In the genomic region with DNA sequence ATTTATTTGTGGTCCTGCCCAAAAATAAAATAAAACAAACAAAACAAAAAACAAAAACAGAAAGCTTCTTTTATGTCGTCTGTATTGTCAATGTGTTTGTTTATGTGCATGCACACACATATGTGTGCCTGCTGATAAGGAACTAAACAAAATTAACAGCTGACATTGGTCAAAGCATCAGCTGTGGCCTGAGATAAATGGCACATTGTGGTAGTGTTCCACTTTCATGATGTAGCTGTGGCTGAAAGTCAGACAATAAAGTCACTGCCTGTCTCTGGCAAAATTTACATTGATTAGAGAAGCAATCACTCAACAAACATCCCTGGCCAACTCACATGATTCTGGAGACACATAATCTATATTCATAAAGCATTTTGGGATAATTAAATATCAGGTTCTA, we compare ENCODE assay signal across 16 cellular contexts.
DNase-seq lines count a peak whose midpoint lies in the region; FAIRE-seq and TF ChIP-seq lines count a peak whose summit lies in the region.
"Had no signal": no experiment of that assay in that cellular context is flagged by ENCODE, and none has a peak within 500 bp of the region (broad histone marks: within the 10 kb centered on the region; RNA-seq: fewer than 3 reads in every experiment).

No MANE protein-coding gene starts in this region.

- no peak for TF ChIP-seq CTCF in D721Med (IDR thresholded peaks at IDR 0.05; ENCODE audit: insufficient read depth, missing control alignments)
- TF ChIP-seq CTCF in GM10266 (IDR thresholded peaks at IDR 0.05; ENCODE audit: control insufficient read depth, insufficient read depth, low read depth, missing control alignments) = no peak

- peak; percentile 69 for FAIRE-seq in D721Med (lab: Jason Lieb, UNC)
- FAIRE-seq: A204.1, GM12891, GM18507 had no signal

- no peak for DNase-seq in D721Med (ENCODE audit: insufficient read length, low spot score)
- DNase-seq in OCI-M1 (lab: John Stamatoyannopoulos, UW) = peak; percentile 46
- peak; percentile 5 for DNase-seq in globus pallidus (ENCODE audit: low spot score)
- DNase-seq in GM10266 (ENCODE audit: extremely low spot score) = no peak
- no peak for DNase-seq in glomerular visceral epithelial cell (ENCODE audit: extremely low spot score)
- no peak for DNase-seq in NCI-H1048 (lab: John Stamatoyannopoulos, UW)
- DNase-seq: Caco-2; CD4-positive, CD25-positive, alpha-beta regulatory T cell; CD8-positive, alpha-beta T cell; DMS 273 treated with DMSO at 0.1 percent for 48 hours; DMS79; GDM1; H9 had no signal

Comparison
In these comparisons a context has a peak if more than half of its experiments do, and no peak if none do; other contexts are left out.
1. DNase-seq: peak in OCI-M1 (single experiment) and globus pallidus (single experiment); none in D721Med (single experiment), GM10266 (single experiment), glomerular visceral epithelial cell (single experiment) and NCI-H1048 (single experiment).